ENCODE assay signal across 7 cellular contexts in the genomic region with DNA sequence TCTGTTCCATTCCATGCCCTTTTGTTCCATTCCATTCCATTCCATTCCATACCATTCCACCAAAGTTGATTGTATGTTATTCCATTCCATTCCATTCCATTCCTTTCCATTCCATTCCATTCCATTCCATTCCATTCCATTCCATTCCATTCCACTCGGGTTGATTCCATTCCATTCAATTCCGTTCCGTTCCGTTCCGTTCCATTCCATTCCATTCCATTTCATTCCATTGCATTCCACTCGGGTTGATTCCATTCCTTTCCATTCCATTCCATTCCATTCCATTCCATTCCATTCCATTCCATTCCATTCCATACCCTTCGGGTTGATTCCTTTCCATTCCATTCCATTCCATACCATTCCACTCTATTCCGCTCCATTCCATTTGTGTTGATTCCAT.
A peak's percentile ranks its signal among the peaks of the same experiment; 100 is the strongest.
DNase-seq lines count a peak whose midpoint lies in the region; ATAC-seq and TF ChIP-seq lines count a peak whose summit lies in the region.
"Not testable (repeated sequence)": the region's sequence is repeated elsewhere in the genome, so short reads cannot be mapped to it uniquely, and the experiment has no call there.

No MANE protein-coding gene starts in this region.

- not testable (repeated sequence) for H3K4me1 ChIP-seq in body of pancreas; right cardiac atrium (ENCODE audit: control insufficient read depth, insufficient read depth, low read length); mucosa of descending colon (ENCODE audit: low read depth); psoas muscle; upper lobe of left lung

- H3K27ac ChIP-seq in body of pancreas; right cardiac atrium (ENCODE audit: low read length); psoas muscle; upper lobe of left lung: not testable (repeated sequence)

- not testable (repeated sequence) for TF ChIP-seq POLR2A in body of pancreas (IDR thresholded peaks at IDR 0.05); upper lobe of left lung (IDR thresholded peaks at IDR 0.05)

- H3K27me3 ChIP-seq in body of pancreas; right cardiac atrium (ENCODE audit: control insufficient read depth, insufficient read depth); psoas muscle (ENCODE audit: insufficient read depth in 3 of 3, low read length in 2 of 3); upper lobe of left lung: not testable (repeated sequence)

- not testable (repeated sequence) for TF ChIP-seq EP300 in upper lobe of left lung (IDR thresholded peaks at IDR 0.05)

- not testable (repeated sequence) for TF ChIP-seq CTCF in body of pancreas (IDR thresholded peaks at IDR 0.05); mucosa of descending colon (IDR thresholded peaks at IDR 0.05); psoas muscle (IDR thresholded peaks at IDR 0.05); upper lobe of left lung (IDR thresholded peaks at IDR 0.05)

- not testable (repeated sequence) for H3K9me3 ChIP-seq in body of pancreas; right cardiac atrium (ENCODE audit: control insufficient read depth, low read length); mucosa of descending colon; psoas muscle; upper lobe of left lung

- WGBS in body of pancreas, 2 donors = 54% methylated on average over 8 of the region's 8 CpGs; no CpG with 5 or more reads in 1 of the 2 donors
- 69% methylated on average over 7 of the region's 8 CpGs for WGBS in right cardiac atrium
- WGBS in psoas muscle, 3 donors = 63 to 74% (median 69%) methylated on average over 3 to 8 of the region's 8 CpGs
- WGBS in upper lobe of left lung, 2 donors = 65% methylated on average over 8 of the region's 8 CpGs; no CpG with 5 or more reads in 1 of the 2 donors

- H3K36me3 ChIP-seq in body of pancreas (replicated peaks in 1 of 2; ENCODE audit: insufficient read depth in 1 of 2, low read depth in 2 of 2); mucosa of descending colon (ENCODE audit: low read depth); psoas muscle (ENCODE audit: insufficient read depth in 1 of 2, low read depth in 1 of 2); upper lobe of left lung: not testable (repeated sequence)

- intact Hi-C loops in body of pancreas (cut with DNase I); Right ventricle myocardium inferior (cut with DNase I); right cardiac atrium (cut with DNase I); mucosa of descending colon (cut with DNase I, micrococcal nuclease); psoas muscle (cut with DNase I): not testable (repeated sequence)

- ATAC-seq in GM19324 (IDR thresholded peaks at IDR 0.05; ENCODE audit: low FRiP score, unreplicated experiment) = peak; percentile 39
- ATAC-seq in body of pancreas = peak; percentile 15
- peak; percentile 45 for ATAC-seq in Right ventricle myocardium inferior
- ATAC-seq in right cardiac atrium = peak; percentile 62 to 71
- peak; percentile 50 for ATAC-seq in mucosa of descending colon
- peak; percentile 36 to 60 (median 56) for ATAC-seq in psoas muscle
- ATAC-seq in upper lobe of left lung (ENCODE audit: low FRiP score in 2 of 2) = peak; percentile 64 to 87

- DNase-seq in body of pancreas; Right ventricle myocardium inferior (ENCODE audit: missing footprints); right cardiac atrium; mucosa of descending colon; psoas muscle; upper lobe of left lung: not testable (repeated sequence)

- H3K4me3 ChIP-seq in body of pancreas; right cardiac atrium (ENCODE audit: low read length); mucosa of descending colon; psoas muscle; upper lobe of left lung: not testable (repeated sequence)

Comparison
In these comparisons a context has a peak if more than half of its experiments do, and no peak if none do; other contexts are left out.
1. ATAC-seq: peak in every context shown above with its lines; median percentile 76 in upper lobe of left lung; 66 in right cardiac atrium; 56 in psoas muscle; 50 in mucosa of descending colon; 45 in Right ventricle myocardium inferior; 39 in GM19324; 15 in body of pancreas.